ENCODE assay signal across 1 cellular context in genomic region chr19:48381178-48381950, GRCh38.
TF ChIP-seq lines count a peak whose summit lies in the region.

No MANE protein-coding gene starts in this region.

TF ChIP-seq in K562, 482 proteins besides CTCF, POLR2A, EP300 and RAD21:
- TF ChIP-seq GATAD2A (IDR thresholded peaks at IDR 0.05) (no peak), MCM2 (IDR thresholded peaks at IDR 0.05; ENCODE audit: low read depth) (no peak), CEBPZ (IDR thresholded peaks at IDR 0.05; ENCODE audit: borderline replicate concordance, low read depth, low read length) (no peak), TAL1 (IDR thresholded peaks at IDR 0.05) (no peak), SP1 (CRISPR knock-in tag; IDR thresholded peaks at IDR 0.05) (no peak), KDM1A (IDR thresholded peaks at IDR 0.05) (no peak), ETS2 (tag; IDR thresholded peaks at IDR 0.05; ENCODE audit: borderline replicate concordance, poor library complexity, severe bottlenecking) (no peak), HMG20A (CRISPR knock-in tag; conservative IDR thresholded peaks at IDR 0.05) (no peak), PCBP1 (IDR thresholded peaks at IDR 0.05; ENCODE audit: low read depth, low read length, poor library complexity, severe bottlenecking) (no peak), UBTF (IDR thresholded peaks at IDR 0.05; ENCODE audit: borderline replicate concordance in 1 of 2, low read depth in 2 of 2, low read length in 2 of 2) (no peak), GATAD2B (IDR thresholded peaks at IDR 0.05; ENCODE audit: borderline replicate concordance) (no peak), GTF3C2 (IDR thresholded peaks at IDR 0.05; ENCODE audit: borderline replicate concordance, extremely low read depth, insufficient read length) (no peak), PRDM10 (IDR thresholded peaks at IDR 0.05; ENCODE audit: partially characterized antibody) (no peak)
